In the genomic region with DNA sequence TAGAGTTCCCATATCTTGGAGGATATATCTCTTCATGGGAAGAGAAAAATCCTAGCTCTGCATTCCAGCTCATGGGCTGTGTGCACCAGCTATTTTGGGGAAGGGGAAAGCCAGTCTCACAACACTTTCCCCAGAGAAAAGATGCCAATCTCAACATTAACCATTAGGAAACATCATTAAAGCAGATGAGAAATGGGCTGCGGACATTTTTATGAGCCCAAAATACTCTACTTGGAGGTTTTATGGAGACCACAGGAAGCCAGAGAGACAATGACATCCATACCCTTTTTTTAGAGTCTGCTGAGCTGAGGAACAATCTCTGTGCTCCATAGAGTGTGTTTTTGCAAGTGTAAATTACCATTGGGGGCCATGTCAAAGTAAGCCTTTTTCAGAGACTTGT, we compare ENCODE assay signal across 1 cellular context.
TF ChIP-seq lines count a peak whose summit lies in the region.

No MANE protein-coding gene starts in this region.

TF ChIP-seq in HEK293, 187 proteins besides CTCF, POLR2A, EP300 and RAD21 (continued from another document and continues in another):
- TF ChIP-seq KLF10 (tag by site-specific recombination; IDR thresholded peaks at IDR 0.05) (no peak), ZBTB6 (tag by site-specific recombination; IDR thresholded peaks at IDR 0.05) (no peak), RBAK (tag by site-specific recombination; IDR thresholded peaks at IDR 0.05) (no peak), ZNF664 (tag by site-specific recombination; IDR thresholded peaks at IDR 0.05) (no peak), FEZF1 (tag by site-specific recombination; IDR thresholded peaks at IDR 0.05) (peak; percentile 96), GFI1B (tag by site-specific recombination; IDR thresholded peaks at IDR 0.05) (peak; percentile 83), IKZF3 (tag by site-specific recombination; IDR thresholded peaks at IDR 0.05) (peak; percentile 72; the same call in 1 of the 2 replicates), PRDM4 (tag by site-specific recombination; IDR thresholded peaks at IDR 0.05) (peak; percentile 83), ZBTB7A (tag by site-specific recombination; IDR thresholded peaks at IDR 0.05; ENCODE audit: low read depth) (no peak), ZBTB21 (tag by site-specific recombination; IDR thresholded peaks at IDR 0.05) (no peak), ZBTB49 (tag by site-specific recombination; IDR thresholded peaks at IDR 0.05; ENCODE audit: low read depth) (no peak), ZEB2 (tag by site-specific recombination; IDR thresholded peaks at IDR 0.05) (peak; percentile 55), WT1 (tag by site-specific recombination; IDR thresholded peaks at IDR 0.05) (no peak), ZNF677 (tag by site-specific recombination; IDR thresholded peaks at IDR 0.05) (no peak), ZBTB44 (tag by site-specific recombination; IDR thresholded peaks at IDR 0.05) (no peak), SCRT2 (tag by site-specific recombination; IDR thresholded peaks at IDR 0.05) (peak; percentile 51; the same call in 1 of the 2 replicates), ZNF629 (tag by site-specific recombination; IDR thresholded peaks at IDR 0.05) (0 out of 2 replicates have a peak, but pooled peaks have one; percentile 33), ZNF366 (tag by site-specific recombination; conservative IDR thresholded peaks at IDR 0.05) (peak; percentile 44), ZNF155 (tag by site-specific recombination; IDR thresholded peaks at IDR 0.05) (no peak), OVOL3 (tag by site-specific recombination; IDR thresholded peaks at IDR 0.05) (peak; percentile 56; the same call in 1 of the 2 replicates), ZNF596 (tag by site-specific recombination; IDR thresholded peaks at IDR 0.05) (no peak), ZFHX2 (tag by site-specific recombination; conservative IDR thresholded peaks at IDR 0.05) (no peak), ZNF146 (tag by site-specific recombination; IDR thresholded peaks at IDR 0.05) (no peak), ZNF529 (tag by site-specific recombination; IDR thresholded peaks at IDR 0.05; ENCODE audit: insufficient replicate concordance) (no peak), ZNF133 (tag by site-specific recombination; IDR thresholded peaks at IDR 0.05) (no peak), ZNF670 (tag by site-specific recombination; IDR thresholded peaks at IDR 0.05; ENCODE audit: low read depth) (no peak), ZNF626 (tag by site-specific recombination; IDR thresholded peaks at IDR 0.05) (no peak), ZNF18 (tag by site-specific recombination; IDR thresholded peaks at IDR 0.05) (no peak), ZBTB11 (tag by site-specific recombination; conservative IDR thresholded peaks at IDR 0.05; ENCODE audit: low read depth) (no peak), ZNF549 (tag by site-specific recombination; IDR thresholded peaks at IDR 0.05) (no peak), MEIS1 (CRISPR knock-in tag; IDR thresholded peaks at IDR 0.05; ENCODE audit: borderline replicate concordance) (no peak)
- TF ChIP-seq, protein P1, sequence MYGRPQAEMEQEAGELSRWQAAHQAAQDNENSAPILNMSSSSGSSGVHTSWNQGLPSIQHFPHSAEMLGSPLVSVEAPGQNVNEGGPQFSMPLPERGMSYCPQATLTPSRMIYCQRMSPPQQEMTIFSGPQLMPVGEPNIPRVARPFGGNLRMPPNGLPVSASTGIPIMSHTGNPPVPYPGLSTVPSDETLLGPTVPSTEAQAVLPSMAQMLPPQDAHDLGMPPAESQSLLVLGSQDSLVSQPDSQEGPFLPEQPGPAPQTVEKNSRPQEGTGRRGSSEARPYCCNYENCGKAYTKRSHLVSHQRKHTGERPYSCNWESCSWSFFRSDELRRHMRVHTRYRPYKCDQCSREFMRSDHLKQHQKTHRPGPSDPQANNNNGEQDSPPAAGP (tag by site-specific recombination; IDR thresholded peaks at IDR 0.05), result no peak
- TF ChIP-seq, protein P2, sequence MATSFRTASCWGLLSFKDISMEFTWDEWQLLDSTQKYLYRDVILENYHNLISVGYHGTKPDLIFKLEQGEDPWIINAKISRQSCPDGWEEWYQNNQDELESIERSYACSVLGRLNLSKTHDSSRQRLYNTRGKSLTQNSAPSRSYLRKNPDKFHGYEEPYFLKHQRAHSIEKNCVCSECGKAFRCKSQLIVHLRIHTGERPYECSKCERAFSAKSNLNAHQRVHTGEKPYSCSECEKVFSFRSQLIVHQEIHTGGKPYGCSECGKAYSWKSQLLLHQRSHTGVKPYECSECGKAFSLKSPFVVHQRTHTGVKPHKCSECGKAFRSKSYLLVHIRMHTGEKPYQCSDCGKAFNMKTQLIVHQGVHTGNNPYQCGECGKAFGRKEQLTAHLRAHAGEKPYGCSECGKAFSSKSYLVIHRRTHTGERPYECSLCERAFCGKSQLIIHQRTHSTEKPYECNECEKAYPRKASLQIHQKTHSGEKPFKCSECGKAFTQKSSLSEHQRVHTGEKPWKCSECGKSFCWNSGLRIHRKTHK (tag by site-specific recombination; IDR thresholded peaks at IDR 0.05), result no peak
- TF ChIP-seq, protein P3, sequence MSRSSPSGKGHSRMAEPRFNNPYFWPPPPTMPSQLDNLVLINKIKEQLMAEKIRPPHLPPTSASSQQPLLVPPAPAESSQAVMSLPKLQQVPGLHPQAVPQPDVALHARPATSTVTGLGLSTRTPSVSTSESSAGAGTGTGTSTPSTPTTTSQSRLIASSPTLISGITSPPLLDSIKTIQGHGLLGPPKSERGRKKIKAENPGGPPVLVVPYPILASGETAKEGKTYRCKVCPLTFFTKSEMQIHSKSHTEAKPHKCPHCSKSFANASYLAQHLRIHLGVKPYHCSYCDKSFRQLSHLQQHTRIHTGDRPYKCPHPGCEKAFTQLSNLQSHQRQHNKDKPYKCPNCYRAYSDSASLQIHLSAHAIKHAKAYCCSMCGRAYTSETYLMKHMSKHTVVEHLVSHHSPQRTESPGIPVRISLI (tag by site-specific recombination; IDR thresholded peaks at IDR 0.05), result 0 out of 2 replicates have a peak, but pooled peaks have one; percentile 23
- TF ChIP-seq, protein P4, sequence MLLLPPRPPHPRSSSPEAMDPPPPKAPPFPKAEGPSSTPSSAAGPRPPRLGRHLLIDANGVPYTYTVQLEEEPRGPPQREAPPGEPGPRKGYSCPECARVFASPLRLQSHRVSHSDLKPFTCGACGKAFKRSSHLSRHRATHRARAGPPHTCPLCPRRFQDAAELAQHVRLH (tag by site-specific recombination; IDR thresholded peaks at IDR 0.05), result peak; percentile 81
- TF ChIP-seq, protein P5, sequence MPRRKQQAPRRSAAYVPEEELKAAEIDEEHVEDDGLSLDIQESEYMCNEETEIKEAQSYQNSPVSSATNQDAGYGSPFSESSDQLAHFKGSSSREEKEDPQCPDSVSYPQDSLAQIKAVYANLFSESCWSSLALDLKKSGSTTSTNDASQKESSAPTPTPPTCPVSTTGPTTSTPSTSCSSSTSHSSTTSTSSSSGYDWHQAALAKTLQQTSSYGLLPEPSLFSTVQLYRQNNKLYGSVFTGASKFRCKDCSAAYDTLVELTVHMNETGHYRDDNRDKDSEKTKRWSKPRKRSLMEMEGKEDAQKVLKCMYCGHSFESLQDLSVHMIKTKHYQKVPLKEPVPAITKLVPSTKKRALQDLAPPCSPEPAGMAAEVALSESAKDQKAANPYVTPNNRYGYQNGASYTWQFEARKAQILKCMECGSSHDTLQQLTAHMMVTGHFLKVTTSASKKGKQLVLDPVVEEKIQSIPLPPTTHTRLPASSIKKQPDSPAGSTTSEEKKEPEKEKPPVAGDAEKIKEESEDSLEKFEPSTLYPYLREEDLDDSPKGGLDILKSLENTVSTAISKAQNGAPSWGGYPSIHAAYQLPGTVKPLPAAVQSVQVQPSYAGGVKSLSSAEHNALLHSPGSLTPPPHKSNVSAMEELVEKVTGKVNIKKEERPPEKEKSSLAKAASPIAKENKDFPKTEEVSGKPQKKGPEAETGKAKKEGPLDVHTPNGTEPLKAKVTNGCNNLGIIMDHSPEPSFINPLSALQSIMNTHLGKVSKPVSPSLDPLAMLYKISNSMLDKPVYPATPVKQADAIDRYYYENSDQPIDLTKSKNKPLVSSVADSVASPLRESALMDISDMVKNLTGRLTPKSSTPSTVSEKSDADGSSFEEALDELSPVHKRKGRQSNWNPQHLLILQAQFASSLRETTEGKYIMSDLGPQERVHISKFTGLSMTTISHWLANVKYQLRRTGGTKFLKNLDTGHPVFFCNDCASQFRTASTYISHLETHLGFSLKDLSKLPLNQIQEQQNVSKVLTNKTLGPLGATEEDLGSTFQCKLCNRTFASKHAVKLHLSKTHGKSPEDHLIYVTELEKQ (tag by site-specific recombination; IDR thresholded peaks at IDR 0.05; ENCODE audit: borderline replicate concordance), result no peak
